1 cellular context compared by ENCODE assay signal in the genomic region with DNA sequence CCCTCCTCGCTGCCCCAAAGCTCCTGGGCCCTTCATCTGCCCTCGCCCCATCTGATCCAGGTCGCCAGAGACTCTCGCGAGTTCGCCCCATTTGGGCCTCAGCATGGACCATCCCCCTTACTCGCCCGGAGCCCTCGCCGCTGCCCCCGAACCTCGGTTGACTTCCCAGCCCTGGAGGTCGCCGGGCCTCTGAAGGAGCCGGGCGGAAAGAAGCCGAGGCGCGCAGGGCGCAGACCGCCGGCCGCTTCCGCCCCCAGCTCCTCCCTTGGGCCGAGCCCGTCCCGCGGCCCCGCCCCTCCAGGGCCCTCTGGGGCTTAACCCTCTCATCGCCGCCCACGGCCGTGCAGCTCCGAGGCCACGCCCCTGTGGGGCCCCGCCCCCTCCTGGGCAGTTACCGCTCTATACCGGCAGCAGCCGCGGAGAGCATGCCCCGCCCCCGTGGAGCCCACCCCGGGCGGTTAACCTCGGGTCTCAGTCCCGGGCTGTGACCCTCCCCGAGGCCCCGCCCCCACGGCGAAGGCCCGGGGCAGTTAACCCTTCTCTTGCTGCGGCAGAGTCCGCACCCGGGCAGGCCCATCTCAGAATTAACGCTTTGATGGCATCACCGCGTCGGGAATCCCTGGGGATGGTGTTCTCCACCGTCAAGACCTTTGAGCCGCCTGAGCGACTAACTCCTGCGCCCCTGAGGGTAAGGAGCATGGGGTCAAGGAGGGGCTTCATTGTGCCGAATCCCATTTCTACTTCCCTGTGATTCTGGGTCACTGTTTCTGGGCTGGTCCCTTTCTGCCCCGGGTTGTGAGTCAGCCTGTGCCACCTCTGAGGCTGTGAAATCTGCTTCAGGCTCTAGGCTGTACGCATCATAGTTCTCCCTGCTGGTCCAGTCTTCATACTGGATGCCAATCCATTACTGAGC.
TF ChIP-seq lines count a peak whose summit lies in the region.

A gene with protein sequence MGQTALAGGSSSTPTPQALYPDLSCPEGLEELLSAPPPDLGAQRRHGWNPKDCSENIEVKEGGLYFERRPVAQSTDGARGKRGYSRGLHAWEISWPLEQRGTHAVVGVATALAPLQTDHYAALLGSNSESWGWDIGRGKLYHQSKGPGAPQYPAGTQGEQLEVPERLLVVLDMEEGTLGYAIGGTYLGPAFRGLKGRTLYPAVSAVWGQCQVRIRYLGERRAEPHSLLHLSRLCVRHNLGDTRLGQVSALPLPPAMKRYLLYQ (minus strand): TSS at position 210 of the 913 bp plus-strand sequence. CDS start 402 bp downstream, outside the sequence.

TF ChIP-seq in HepG2, 621 proteins besides CTCF, POLR2A, EP300 and RAD21 (continued from another document and continues in another):
- TF ChIP-seq, protein P1, sequence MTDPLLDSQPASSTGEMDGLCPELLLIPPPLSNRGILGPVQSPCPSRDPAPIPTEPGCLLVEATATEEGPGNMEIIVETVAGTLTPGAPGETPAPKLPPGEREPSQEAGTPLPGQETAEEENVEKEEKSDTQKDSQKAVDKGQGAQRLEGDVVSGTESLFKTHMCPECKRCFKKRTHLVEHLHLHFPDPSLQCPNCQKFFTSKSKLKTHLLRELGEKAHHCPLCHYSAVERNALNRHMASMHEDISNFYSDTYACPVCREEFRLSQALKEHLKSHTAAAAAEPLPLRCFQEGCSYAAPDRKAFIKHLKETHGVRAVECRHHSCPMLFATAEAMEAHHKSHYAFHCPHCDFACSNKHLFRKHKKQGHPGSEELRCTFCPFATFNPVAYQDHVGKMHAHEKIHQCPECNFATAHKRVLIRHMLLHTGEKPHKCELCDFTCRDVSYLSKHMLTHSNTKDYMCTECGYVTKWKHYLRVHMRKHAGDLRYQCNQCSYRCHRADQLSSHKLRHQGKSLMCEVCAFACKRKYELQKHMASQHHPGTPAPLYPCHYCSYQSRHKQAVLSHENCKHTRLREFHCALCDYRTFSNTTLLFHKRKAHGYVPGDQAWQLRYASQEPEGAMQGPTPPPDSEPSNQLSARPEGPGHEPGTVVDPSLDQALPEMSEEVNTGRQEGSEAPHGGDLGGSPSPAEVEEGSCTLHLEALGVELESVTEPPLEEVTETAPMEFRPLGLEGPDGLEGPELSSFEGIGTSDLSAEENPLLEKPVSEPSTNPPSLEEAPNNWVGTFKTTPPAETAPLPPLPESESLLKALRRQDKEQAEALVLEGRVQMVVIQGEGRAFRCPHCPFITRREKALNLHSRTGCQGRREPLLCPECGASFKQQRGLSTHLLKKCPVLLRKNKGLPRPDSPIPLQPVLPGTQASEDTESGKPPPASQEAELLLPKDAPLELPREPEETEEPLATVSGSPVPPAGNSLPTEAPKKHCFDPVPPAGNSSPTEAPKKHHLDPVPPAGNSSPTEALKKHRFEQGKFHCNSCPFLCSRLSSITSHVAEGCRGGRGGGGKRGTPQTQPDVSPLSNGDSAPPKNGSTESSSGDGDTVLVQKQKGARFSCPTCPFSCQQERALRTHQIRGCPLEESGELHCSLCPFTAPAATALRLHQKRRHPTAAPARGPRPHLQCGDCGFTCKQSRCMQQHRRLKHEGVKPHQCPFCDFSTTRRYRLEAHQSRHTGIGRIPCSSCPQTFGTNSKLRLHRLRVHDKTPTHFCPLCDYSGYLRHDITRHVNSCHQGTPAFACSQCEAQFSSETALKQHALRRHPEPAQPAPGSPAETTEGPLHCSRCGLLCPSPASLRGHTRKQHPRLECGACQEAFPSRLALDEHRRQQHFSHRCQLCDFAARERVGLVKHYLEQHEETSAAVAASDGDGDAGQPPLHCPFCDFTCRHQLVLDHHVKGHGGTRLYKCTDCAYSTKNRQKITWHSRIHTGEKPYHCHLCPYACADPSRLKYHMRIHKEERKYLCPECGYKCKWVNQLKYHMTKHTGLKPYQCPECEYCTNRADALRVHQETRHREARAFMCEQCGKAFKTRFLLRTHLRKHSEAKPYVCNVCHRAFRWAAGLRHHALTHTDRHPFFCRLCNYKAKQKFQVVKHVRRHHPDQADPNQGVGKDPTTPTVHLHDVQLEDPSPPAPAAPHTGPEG (CRISPR knock-in tag; IDR thresholded peaks at IDR 0.05), result no peak
- peak; percentile 82 for TF ChIP-seq SAP130 (CRISPR knock-in tag; IDR thresholded peaks at IDR 0.05; ENCODE audit: low read depth)
- peak; percentile 48; the same call in 1 of the 2 replicates for TF ChIP-seq HOXA3 (CRISPR knock-in tag; IDR thresholded peaks at IDR 0.05)
- TF ChIP-seq GLI4 (CRISPR knock-in tag; IDR thresholded peaks at IDR 0.05; ENCODE audit: borderline replicate concordance), result peak; percentile 63; the same call in 1 of the 2 replicates
- TF ChIP-seq MTF1 (CRISPR knock-in tag; IDR thresholded peaks at IDR 0.05), result no peak
- TF ChIP-seq, protein P2, sequence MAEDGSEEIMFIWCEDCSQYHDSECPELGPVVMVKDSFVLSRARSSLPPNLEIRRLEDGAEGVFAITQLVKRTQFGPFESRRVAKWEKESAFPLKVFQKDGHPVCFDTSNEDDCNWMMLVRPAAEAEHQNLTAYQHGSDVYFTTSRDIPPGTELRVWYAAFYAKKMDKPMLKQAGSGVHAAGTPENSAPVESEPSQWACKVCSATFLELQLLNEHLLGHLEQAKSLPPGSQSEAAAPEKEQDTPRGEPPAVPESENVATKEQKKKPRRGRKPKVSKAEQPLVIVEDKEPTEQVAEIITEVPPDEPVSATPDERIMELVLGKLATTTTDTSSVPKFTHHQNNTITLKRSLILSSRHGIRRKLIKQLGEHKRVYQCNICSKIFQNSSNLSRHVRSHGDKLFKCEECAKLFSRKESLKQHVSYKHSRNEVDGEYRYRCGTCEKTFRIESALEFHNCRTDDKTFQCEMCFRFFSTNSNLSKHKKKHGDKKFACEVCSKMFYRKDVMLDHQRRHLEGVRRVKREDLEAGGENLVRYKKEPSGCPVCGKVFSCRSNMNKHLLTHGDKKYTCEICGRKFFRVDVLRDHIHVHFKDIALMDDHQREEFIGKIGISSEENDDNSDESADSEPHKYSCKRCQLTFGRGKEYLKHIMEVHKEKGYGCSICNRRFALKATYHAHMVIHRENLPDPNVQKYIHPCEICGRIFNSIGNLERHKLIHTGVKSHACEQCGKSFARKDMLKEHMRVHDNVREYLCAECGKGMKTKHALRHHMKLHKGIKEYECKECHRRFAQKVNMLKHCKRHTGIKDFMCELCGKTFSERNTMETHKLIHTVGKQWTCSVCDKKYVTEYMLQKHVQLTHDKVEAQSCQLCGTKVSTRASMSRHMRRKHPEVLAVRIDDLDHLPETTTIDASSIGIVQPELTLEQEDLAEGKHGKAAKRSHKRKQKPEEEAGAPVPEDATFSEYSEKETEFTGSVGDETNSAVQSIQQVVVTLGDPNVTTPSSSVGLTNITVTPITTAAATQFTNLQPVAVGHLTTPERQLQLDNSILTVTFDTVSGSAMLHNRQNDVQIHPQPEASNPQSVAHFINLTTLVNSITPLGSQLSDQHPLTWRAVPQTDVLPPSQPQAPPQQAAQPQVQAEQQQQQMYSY (CRISPR knock-in tag; IDR thresholded peaks at IDR 0.05), result peak; percentile 53; the same call in 1 of the 2 replicates
- peak; percentile 19; the same call in 1 of the 2 replicates for TF ChIP-seq CEBPG (CRISPR knock-in tag; IDR thresholded peaks at IDR 0.05)
- TF ChIP-seq, protein P3, sequence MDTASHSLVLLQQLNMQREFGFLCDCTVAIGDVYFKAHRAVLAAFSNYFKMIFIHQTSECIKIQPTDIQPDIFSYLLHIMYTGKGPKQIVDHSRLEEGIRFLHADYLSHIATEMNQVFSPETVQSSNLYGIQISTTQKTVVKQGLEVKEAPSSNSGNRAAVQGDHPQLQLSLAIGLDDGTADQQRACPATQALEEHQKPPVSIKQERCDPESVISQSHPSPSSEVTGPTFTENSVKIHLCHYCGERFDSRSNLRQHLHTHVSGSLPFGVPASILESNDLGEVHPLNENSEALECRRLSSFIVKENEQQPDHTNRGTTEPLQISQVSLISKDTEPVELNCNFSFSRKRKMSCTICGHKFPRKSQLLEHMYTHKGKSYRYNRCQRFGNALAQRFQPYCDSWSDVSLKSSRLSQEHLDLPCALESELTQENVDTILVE (CRISPR knock-in tag; IDR thresholded peaks at IDR 0.05), result peak; percentile 66; the same call in 1 of the 2 replicates
- TF ChIP-seq, protein P4, sequence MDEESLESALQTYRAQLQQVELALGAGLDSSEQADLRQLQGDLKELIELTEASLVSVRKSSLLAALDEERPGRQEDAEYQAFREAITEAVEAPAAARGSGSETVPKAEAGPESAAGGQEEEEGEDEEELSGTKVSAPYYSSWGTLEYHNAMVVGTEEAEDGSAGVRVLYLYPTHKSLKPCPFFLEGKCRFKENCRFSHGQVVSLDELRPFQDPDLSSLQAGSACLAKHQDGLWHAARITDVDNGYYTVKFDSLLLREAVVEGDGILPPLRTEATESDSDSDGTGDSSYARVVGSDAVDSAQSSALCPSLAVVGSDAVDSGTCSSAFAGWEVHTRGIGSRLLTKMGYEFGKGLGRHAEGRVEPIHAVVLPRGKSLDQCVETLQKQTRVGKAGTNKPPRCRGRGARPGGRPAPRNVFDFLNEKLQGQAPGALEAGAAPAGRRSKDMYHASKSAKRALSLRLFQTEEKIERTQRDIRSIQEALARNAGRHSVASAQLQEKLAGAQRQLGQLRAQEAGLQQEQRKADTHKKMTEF (CRISPR knock-in tag; IDR thresholded peaks at IDR 0.05), result peak; percentile 91; the same call in 1 of the 2 replicates
- TF ChIP-seq NONO (IDR thresholded peaks at IDR 0.05), result no peak
- peak; percentile 89 for TF ChIP-seq NONO (CRISPR knock-in tag; conservative IDR thresholded peaks at IDR 0.05)
- peak; percentile 76 for TF ChIP-seq THAP11 (CRISPR knock-in tag; IDR thresholded peaks at IDR 0.05)
- TF ChIP-seq ZNF652 (CRISPR knock-in tag; IDR thresholded peaks at IDR 0.05; ENCODE audit: borderline replicate concordance, low read depth), result peak; percentile 99
- TF ChIP-seq ZNF337 (CRISPR knock-in tag; IDR thresholded peaks at IDR 0.05; ENCODE audit: borderline replicate concordance, low read depth), result 0 out of 2 replicates have a peak, but pooled peaks have one; percentile 25
- TF ChIP-seq, protein P5, sequence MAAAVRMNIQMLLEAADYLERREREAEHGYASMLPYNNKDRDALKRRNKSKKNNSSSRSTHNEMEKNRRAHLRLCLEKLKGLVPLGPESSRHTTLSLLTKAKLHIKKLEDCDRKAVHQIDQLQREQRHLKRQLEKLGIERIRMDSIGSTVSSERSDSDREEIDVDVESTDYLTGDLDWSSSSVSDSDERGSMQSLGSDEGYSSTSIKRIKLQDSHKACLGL (CRISPR knock-in tag; IDR thresholded peaks at IDR 0.05), result peak; percentile 18; the same call in 1 of the 2 replicates
- no peak for TF ChIP-seq THYN1 (CRISPR knock-in tag; IDR thresholded peaks at IDR 0.05; ENCODE audit: borderline replicate concordance, low read depth)
- no peak for TF ChIP-seq JARID2 (CRISPR knock-in tag; IDR thresholded peaks at IDR 0.05; ENCODE audit: insufficient replicate concordance)
- TF ChIP-seq, protein P6, sequence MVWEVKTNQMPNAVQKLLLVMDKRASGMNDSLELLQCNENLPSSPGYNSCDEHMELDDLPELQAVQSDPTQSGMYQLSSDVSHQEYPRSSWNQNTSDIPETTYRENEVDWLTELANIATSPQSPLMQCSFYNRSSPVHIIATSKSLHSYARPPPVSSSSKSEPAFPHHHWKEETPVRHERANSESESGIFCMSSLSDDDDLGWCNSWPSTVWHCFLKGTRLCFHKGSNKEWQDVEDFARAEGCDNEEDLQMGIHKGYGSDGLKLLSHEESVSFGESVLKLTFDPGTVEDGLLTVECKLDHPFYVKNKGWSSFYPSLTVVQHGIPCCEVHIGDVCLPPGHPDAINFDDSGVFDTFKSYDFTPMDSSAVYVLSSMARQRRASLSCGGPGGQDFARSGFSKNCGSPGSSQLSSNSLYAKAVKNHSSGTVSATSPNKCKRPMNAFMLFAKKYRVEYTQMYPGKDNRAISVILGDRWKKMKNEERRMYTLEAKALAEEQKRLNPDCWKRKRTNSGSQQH (CRISPR knock-in tag; IDR thresholded peaks at IDR 0.05; ENCODE audit: low read depth), result peak; percentile 53; the same call in 1 of the 2 replicates
- TF ChIP-seq CREM (IDR thresholded peaks at IDR 0.05), result peak; percentile 46; the same call in 1 of the 2 replicates
- no peak for TF ChIP-seq CREM (CRISPR knock-in tag; IDR thresholded peaks at IDR 0.05)
- 0 out of 2 replicates have a peak, but pooled peaks have one; percentile 31 for TF ChIP-seq TGIF2 (CRISPR knock-in tag; IDR thresholded peaks at IDR 0.05)
- TF ChIP-seq SP4 (CRISPR knock-in tag; IDR thresholded peaks at IDR 0.05), result peak; percentile 97
- peak; percentile 61 for TF ChIP-seq POLR2AphosphoS5 (IDR thresholded peaks at IDR 0.05; ENCODE audit: low read depth, low read length)
- TF ChIP-seq ZNF510 (CRISPR knock-in tag; IDR thresholded peaks at IDR 0.05; ENCODE audit: low read depth), result no peak
- peak; percentile 38; the same call in 1 of the 2 replicates for TF ChIP-seq ZNF557 (CRISPR knock-in tag; IDR thresholded peaks at IDR 0.05)
- TF ChIP-seq CBX5 (CRISPR knock-in tag; IDR thresholded peaks at IDR 0.05; ENCODE audit: borderline replicate concordance), result no peak
- TF ChIP-seq ZNF292 (CRISPR knock-in tag; IDR thresholded peaks at IDR 0.05; ENCODE audit: borderline replicate concordance, low read depth), result peak; percentile 38; the same call in 1 of the 2 replicates
- TF ChIP-seq IKZF4 (CRISPR knock-in tag; IDR thresholded peaks at IDR 0.05; ENCODE audit: borderline replicate concordance, low read depth, not compliant biosample characterization), result peak; percentile 63
- TF ChIP-seq KDM5B (CRISPR knock-in tag; IDR thresholded peaks at IDR 0.05; ENCODE audit: borderline replicate concordance), result peak; percentile 52
- TF ChIP-seq ETV5 (CRISPR knock-in tag; IDR thresholded peaks at IDR 0.05; ENCODE audit: borderline replicate concordance), result peak; percentile 61
- peak; percentile 53; the same call in 1 of the 2 replicates for TF ChIP-seq YEATS2 (CRISPR knock-in tag; IDR thresholded peaks at IDR 0.05; ENCODE audit: borderline replicate concordance)
- peak; percentile 68 for TF ChIP-seq POGZ (CRISPR knock-in tag; IDR thresholded peaks at IDR 0.05)
- TF ChIP-seq ZNF747 (CRISPR knock-in tag; IDR thresholded peaks at IDR 0.05; ENCODE audit: borderline replicate concordance), result no peak
- peak; percentile 9 for TF ChIP-seq SNAI1 (CRISPR knock-in tag; IDR thresholded peaks at IDR 0.05; ENCODE audit: borderline replicate concordance)
- TF ChIP-seq PITX1 (CRISPR knock-in tag; IDR thresholded peaks at IDR 0.05), result 0 out of 2 replicates have a peak, but pooled peaks have one; percentile 31
- TF ChIP-seq KLF9 (CRISPR knock-in tag; IDR thresholded peaks at IDR 0.05; ENCODE audit: low read depth), result 0 out of 2 replicates have a peak, but pooled peaks have one; percentile 54
- peak; percentile 61 for TF ChIP-seq RBM39 (IDR thresholded peaks at IDR 0.05; ENCODE audit: low read depth, low read length, poor library complexity, severe bottlenecking)
- TF ChIP-seq MZF1 (CRISPR knock-in tag; IDR thresholded peaks at IDR 0.05; ENCODE audit: borderline replicate concordance), result peak; percentile 73; the same call in 1 of the 2 replicates
- TF ChIP-seq KDM2A (CRISPR knock-in tag; IDR thresholded peaks at IDR 0.05; ENCODE audit: borderline replicate concordance, low read depth), result peak; percentile 90
- no peak; the same call in 1 of the 2 replicates for TF ChIP-seq ZMYM4 (CRISPR knock-in tag; IDR thresholded peaks at IDR 0.05)
- peak; percentile 89 for TF ChIP-seq MAZ (IDR thresholded peaks at IDR 0.05; ENCODE audit: borderline replicate concordance, low read depth, low read length)
- peak; percentile 74 for TF ChIP-seq MAZ (CRISPR knock-in tag; IDR thresholded peaks at IDR 0.05; ENCODE audit: low read depth)
